Comparison of ENCODE assay signal across 17 cellular contexts in the genomic region with DNA sequence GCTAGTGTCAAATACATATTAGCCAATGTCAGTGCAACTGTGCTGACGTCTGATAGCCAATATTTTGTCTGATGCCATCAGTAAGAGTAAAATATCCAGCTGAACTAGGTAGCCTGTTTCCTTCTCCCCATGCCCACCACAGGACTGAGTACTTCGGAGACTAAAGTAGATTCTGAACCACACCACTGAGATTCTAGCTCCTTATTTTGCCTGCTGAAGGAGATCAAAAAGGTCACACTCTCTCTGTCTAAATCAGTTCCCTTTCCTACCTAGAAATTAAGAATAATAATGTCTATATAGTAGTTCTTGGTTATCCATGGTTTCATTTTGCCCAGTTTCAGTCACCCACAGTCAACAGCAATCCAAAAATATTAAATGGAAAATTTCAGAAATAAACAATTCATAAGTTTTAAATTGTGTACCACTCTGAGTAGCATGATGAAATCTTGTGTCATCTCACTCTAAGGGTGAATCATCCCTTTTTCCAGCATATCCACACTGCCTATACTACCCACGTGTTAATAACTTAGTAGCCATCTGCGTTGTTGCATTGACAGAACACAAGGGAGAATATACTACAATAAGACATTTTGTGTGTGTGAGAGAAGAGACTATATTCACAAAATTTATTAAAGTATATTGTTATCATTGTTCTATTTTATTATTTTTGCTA.
DNase-seq lines count a peak whose midpoint lies in the region; ATAC-seq lines count a peak whose summit lies in the region.
"Had no signal": no experiment of that assay in that cellular context is flagged by ENCODE, and none has a peak within 500 bp of the region (broad histone marks: within the 10 kb centered on the region; RNA-seq: fewer than 3 reads in every experiment).

No MANE protein-coding gene starts in this region.

- ATAC-seq in HG02610 (IDR thresholded peaks at IDR 0.05; ENCODE audit: unreplicated experiment): no peak

- in situ Hi-C loops in G401 (cut with HindIII; ENCODE audit: low sequenced_read_pairs): no loop called here

- DNase-seq in H4 (ENCODE audit: low spot score) (peak; percentile 30), SW480 (ENCODE audit: low spot score) (peak; percentile 7), fibroblast of gingiva (ENCODE audit: low read depth) (peak; percentile 2), non-pigmented ciliary epithelial cell (ENCODE audit: low read depth) (peak; percentile 43), NCI-H2196 (lab: John Stamatoyannopoulos, UW; ENCODE audit: unreplicated experiment) (no peak), G401 (ENCODE audit: low spot score) (no peak)
- DNase-seq in effector CD4-positive, alpha-beta T cell: no peak
- DNase-seq: activated CD4-positive, CD25-positive, alpha-beta regulatory T cell; activated CD8-positive, alpha-beta memory T cell treated with anti-CD3 and anti-CD28 coated beads for 24 hours; CD4-positive, CD25-positive, alpha-beta regulatory T cell; EL; KG1; kidney glomerular epithelial cell; midbrain; NCI-H1417; Right ventricle myocardium superior had no signal

Comparison
In these comparisons a context has a peak if more than half of its experiments do, and no peak if none do; other contexts are left out.
1. DNase-seq: peak in H4 (single experiment), SW480 (single experiment), fibroblast of gingiva (single experiment) and non-pigmented ciliary epithelial cell (single experiment); none in NCI-H2196 (single experiment), G401 (single experiment) and effector CD4-positive, alpha-beta T cell (single experiment).